In genomic region chr7:90821961-90822620, GRCh38 we compare ENCODE assay signal across 17 cellular contexts.
DNase-seq lines count a peak whose midpoint lies in the region; ATAC-seq, FAIRE-seq and TF ChIP-seq lines count a peak whose summit lies in the region.
"Had no signal": no experiment of that assay in that cellular context is flagged by ENCODE, and none has a peak within 500 bp of the region (broad histone marks: within the 10 kb centered on the region; RNA-seq: fewer than 3 reads in every experiment).

No MANE protein-coding gene starts in this region.

- peaks cover 14% of the 10 kb centered on the region for H3K79me1 ChIP-seq in mesenchymal stem cell (replicated peaks; ENCODE audit: low read length, poor library complexity, severe bottlenecking)

- H3K27me3 ChIP-seq in left ventricle myocardium inferior (ENCODE audit: low read depth), result no peaks in the 10 kb centered on the region
- no peaks in the 10 kb centered on the region for H3K27me3 ChIP-seq in Karpas-422 (ENCODE audit: low read length)
- H3K27me3 ChIP-seq in mesenchymal stem cell (ENCODE audit: control insufficient read depth in 1 of 2, insufficient read depth in 1 of 2, low read length in 2 of 2), result no peaks in the 10 kb centered on the region
- H3K27me3 ChIP-seq in pancreas, result no peaks in the 10 kb centered on the region
- H3K27me3 ChIP-seq: BLaER1 treated with 17β-estradiol and CSF1 and Interleukin-3, amounts not matched to agents 10 nM and 100 nM had no signal

- no peaks in the 10 kb centered on the region for H3K27me3 Mint-ChIP-seq in memory B cell
- no peaks in the 10 kb centered on the region for H3K27me3 Mint-ChIP-seq in stimulated activated memory B cell treated with anti-CD40 and anti-IgM and Interleukin-4, amounts not matched to agents 10 μg/mL and 1 μg/mL and 100 μg/mL, for 72 hours
- H3K27me3 Mint-ChIP-seq: CD4-positive, CD25-positive, alpha-beta regulatory T cell had no signal

- H3K4me1 ChIP-seq in left ventricle myocardium inferior (no peaks in the 10 kb centered on the region), Karpas-422 (ENCODE audit: low read length) (peaks cover 5% of the 10 kb centered on the region; the same call in 1 of the 2 replicates), mesenchymal stem cell (ENCODE audit: control insufficient read depth, insufficient read depth, low read depth, low read length) (no peaks in the 10 kb centered on the region), pancreas (peaks cover 0 to 8% (median 4%) of the 10 kb centered on the region in 3 donors)
- H3K4me1 ChIP-seq: BLaER1 treated with 17β-estradiol and CSF1 and Interleukin-3, amounts not matched to agents 10 nM and 100 nM had no signal

- no peak overlapping the region for H2BK5ac ChIP-seq in mesenchymal stem cell (ENCODE audit: low read depth, low read length, poor library complexity, severe bottlenecking)

- H3K4me1 Mint-ChIP-seq in memory B cell, result peaks cover 28% of the 10 kb centered on the region
- H3K4me1 Mint-ChIP-seq in stimulated activated memory B cell treated with anti-CD40 and anti-IgM and Interleukin-4, amounts not matched to agents 10 μg/mL and 1 μg/mL and 100 μg/mL, for 72 hours, result peaks cover 39% of the 10 kb centered on the region
- H3K4me1 Mint-ChIP-seq: CD4-positive, CD25-positive, alpha-beta regulatory T cell had no signal

- no peak overlapping the region for H2AK5ac ChIP-seq in mesenchymal stem cell (ENCODE audit: low read length, severe bottlenecking)

- H2AFZ ChIP-seq in Karpas-422 (ENCODE audit: low read length), result no peak overlapping the region
- H2AFZ ChIP-seq in mesenchymal stem cell (ENCODE audit: low read depth, low read length), result no peak overlapping the region

- no peak overlapping the region for H3K4ac ChIP-seq in mesenchymal stem cell (ENCODE audit: low read depth in 1 of 2, low read length in 2 of 2)

- no peak overlapping the region for H2BK15ac ChIP-seq in mesenchymal stem cell (ENCODE audit: low read depth, poor library complexity, severe bottlenecking)

- H3K9me2 ChIP-seq in Karpas-422 (replicated peaks; ENCODE audit: insufficient read depth, low read length), result no peaks in the 10 kb centered on the region

- peaks cover 90% of the 10 kb centered on the region for H3K79me2 ChIP-seq in Karpas-422 (ENCODE audit: low read length)

- no peak overlapping the region for H4K91ac ChIP-seq in mesenchymal stem cell (ENCODE audit: low read length)

- no peak for FAIRE-seq in pancreas (lab: Jason Lieb, UNC)
- FAIRE-seq: GM12878, GM19239 had no signal

- H2BK12ac ChIP-seq in mesenchymal stem cell (ENCODE audit: low read length in 2 of 2), result no peak overlapping the region

- WGBS in mesenchymal stem cell, result 100% methylated on average over 3 of the region's 4 CpGs
- WGBS in pancreas, 2 donors, result 57 to 63% methylated on average over 4 of the region's 4 CpGs

- ATAC-seq in left ventricle myocardium superior (peak; percentile 52), memory B cell (ENCODE audit: low read depth) (no peak), pancreas (no peak)
- no peak for ATAC-seq in stimulated activated memory B cell treated with anti-CD40 and anti-IgM and Interleukin-4, amounts not matched to agents 10 μg/mL and 1 μg/mL and 100 μg/mL, for 72 hours
- ATAC-seq: GM12878 had no signal

- H2BK120ac ChIP-seq in mesenchymal stem cell (ENCODE audit: low read depth, low read length), result no peak overlapping the region

- no peak overlapping the region for H3K9ac ChIP-seq in Karpas-422 (ENCODE audit: low read length)
- no peak overlapping the region for H3K9ac ChIP-seq in mesenchymal stem cell (ENCODE audit: low read length)
- H3K9ac ChIP-seq: BLaER1 treated with 17β-estradiol and CSF1 and Interleukin-3, amounts not matched to agents 10 nM and 100 nM had no signal

- no peak overlapping the region for H3K14ac ChIP-seq in mesenchymal stem cell (ENCODE audit: low read length in 2 of 2)

- H4K20me1 ChIP-seq in Karpas-422 (ENCODE audit: insufficient read depth, low read depth, low read length), result no peaks in the 10 kb centered on the region
- H4K20me1 ChIP-seq: BLaER1 treated with 17β-estradiol and CSF1 and Interleukin-3, amounts not matched to agents 10 nM and 100 nM had no signal

- peaks cover 3% of the 10 kb centered on the region for H3K9me3 Mint-ChIP-seq in memory B cell
- peaks cover 9% of the 10 kb centered on the region for H3K9me3 Mint-ChIP-seq in stimulated activated memory B cell treated with anti-CD40 and anti-IgM and Interleukin-4, amounts not matched to agents 10 μg/mL and 1 μg/mL and 100 μg/mL, for 72 hours

- H4K8ac ChIP-seq in mesenchymal stem cell (ENCODE audit: low read length), result no peak overlapping the region

- H3K4me2 ChIP-seq in Karpas-422 (ENCODE audit: low read depth, low read length, poor library complexity, severe bottlenecking) (no peak overlapping the region), mesenchymal stem cell (ENCODE audit: low read length, poor library complexity, severe bottlenecking) (no peak overlapping the region)
- H3K4me2 ChIP-seq: BLaER1 treated with 17β-estradiol and CSF1 and Interleukin-3, amounts not matched to agents 10 nM and 100 nM had no signal

- H3K18ac ChIP-seq in mesenchymal stem cell (ENCODE audit: low read depth in 1 of 2, low read length in 2 of 2), result no peak overlapping the region

- TF ChIP-seq CTCF in left ventricle myocardium inferior (IDR thresholded peaks at IDR 0.05; ENCODE audit: borderline replicate concordance) (no peak), pancreas (IDR thresholded peaks at IDR 0.05) (no peak)

- H3K36me3 ChIP-seq in left ventricle myocardium inferior (no peaks in the 10 kb centered on the region), Karpas-422 (ENCODE audit: insufficient read depth, low read length) (peaks cover 19% of the 10 kb centered on the region; the same call in 1 of the 2 replicates), mesenchymal stem cell (ENCODE audit: control insufficient read depth in 1 of 2, insufficient read depth in 2 of 2, low read depth in 1 of 2, low read length in 2 of 2) (no peaks in the 10 kb centered on the region), pancreas (no peaks in the 10 kb centered on the region)
- H3K36me3 ChIP-seq: HAP-1 had no signal

- H3K27ac Mint-ChIP-seq in memory B cell, result peak overlapping the region; percentile 61
- peak overlapping the region; percentile 33 for H3K27ac Mint-ChIP-seq in stimulated activated memory B cell treated with anti-CD40 and anti-IgM and Interleukin-4, amounts not matched to agents 10 μg/mL and 1 μg/mL and 100 μg/mL, for 72 hours

- H3K4me3 ChIP-seq in left ventricle myocardium inferior (no peak overlapping the region), Karpas-422 (ENCODE audit: low read length) (no peak overlapping the region), mesenchymal stem cell (ENCODE audit: insufficient read depth in 1 of 2, low read depth in 1 of 2, low read length in 2 of 2) (no peak overlapping the region), pancreas (no peak overlapping the region)
- H3K4me3 ChIP-seq: BLaER1 treated with 17β-estradiol and CSF1 and Interleukin-3, amounts not matched to agents 10 nM and 100 nM; GM12878; HAP-1 had no signal

- H3K23ac ChIP-seq in mesenchymal stem cell (ENCODE audit: low read length in 2 of 2), result no peak overlapping the region

- peaks cover 32% of the 10 kb centered on the region for H3K36me3 Mint-ChIP-seq in memory B cell
- H3K36me3 Mint-ChIP-seq in stimulated activated memory B cell treated with anti-CD40 and anti-IgM and Interleukin-4, amounts not matched to agents 10 μg/mL and 1 μg/mL and 100 μg/mL, for 72 hours, result peaks cover 47% of the 10 kb centered on the region
- H3K36me3 Mint-ChIP-seq: CD4-positive, CD25-positive, alpha-beta regulatory T cell had no signal

- H3K27ac ChIP-seq in left ventricle myocardium inferior (replicated peaks) (no peak overlapping the region), Karpas-422 (ENCODE audit: low read length) (peak overlapping the region; percentile 14; the same call in 1 of the 2 replicates), mesenchymal stem cell (ENCODE audit: low read length, poor library complexity, severe bottlenecking) (no peak overlapping the region), pancreas (no peak overlapping the region)
- H3K27ac ChIP-seq: BLaER1 treated with 17β-estradiol and CSF1 and Interleukin-3, amounts not matched to agents 10 nM and 100 nM had no signal

- no peak overlapping the region for H3K4me3 Mint-ChIP-seq in memory B cell
- H3K4me3 Mint-ChIP-seq in stimulated activated memory B cell treated with anti-CD40 and anti-IgM and Interleukin-4, amounts not matched to agents 10 μg/mL and 1 μg/mL and 100 μg/mL, for 72 hours, result no peak overlapping the region
- H3K4me3 Mint-ChIP-seq: CD4-positive, CD25-positive, alpha-beta regulatory T cell had no signal

- intact Hi-C loops in left ventricle myocardium superior (cut with micrococcal nuclease) (no loop called here), left ventricle myocardium inferior (cut with micrococcal nuclease) (no loop called here), pancreas (cut with DNase I) (no loop called here)

- no peaks in the 10 kb centered on the region for H3K9me3 ChIP-seq in left ventricle myocardium inferior (replicated peaks)
- H3K9me3 ChIP-seq in Karpas-422 (ENCODE audit: low read length), result peaks cover 8% of the 10 kb centered on the region; the same call in 1 of the 2 replicates
- H3K9me3 ChIP-seq in mesenchymal stem cell (ENCODE audit: control insufficient read depth, low read length), result no peaks in the 10 kb centered on the region
- H3K9me3 ChIP-seq in pancreas, result no peaks in the 10 kb centered on the region
- H3K9me3 ChIP-seq: HAP-1 had no signal

- no peak for DNase-seq in left ventricle myocardium superior
- no peak for DNase-seq in left ventricle myocardium inferior
- no peak for DNase-seq in Karpas-422
- DNase-seq in memory B cell (ENCODE audit: low spot score in 2 of 2), result no peak
- no peak for DNase-seq in mesenchymal stem cell
- no peak for DNase-seq in COLO668 (lab: John Stamatoyannopoulos, UW; ENCODE audit: unreplicated experiment)
- no peak for DNase-seq in pancreas
- DNase-seq: ACHN; Calu3; CD4-positive, CD25-positive, alpha-beta regulatory T cell; DMS 273 treated with DMSO at 0.1 percent for 48 hours; GOT3 had no signal
